ENCODE assay signal across 16 cellular contexts in the genomic region with DNA sequence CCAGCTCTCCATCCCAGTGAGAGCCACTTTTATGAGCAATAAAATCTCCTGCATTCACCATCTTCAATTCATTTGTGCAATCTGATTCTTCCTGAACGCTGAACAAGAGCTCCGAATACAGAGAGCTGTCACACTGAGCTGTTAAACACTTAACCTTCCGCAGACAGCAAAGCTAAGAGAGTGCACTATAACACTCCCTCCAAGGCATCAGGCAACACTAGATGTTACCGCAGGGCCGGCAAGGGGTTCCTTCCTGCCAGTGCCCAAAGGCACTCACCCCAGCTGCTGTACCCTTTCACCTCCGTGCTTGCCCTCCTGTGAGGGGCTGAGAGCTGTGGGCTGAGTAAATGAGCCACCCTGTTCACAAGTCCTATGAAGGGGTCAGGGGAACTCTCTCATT.
"Had no signal": no experiment of that assay in that cellular context is flagged by ENCODE, and none has a peak within 500 bp of the region (broad histone marks: within the 10 kb centered on the region; RNA-seq: fewer than 3 reads in every experiment).

No MANE protein-coding gene starts in this region.

- DNase-seq: activated CD4-positive, alpha-beta memory T cell treated with anti-CD3 and anti-CD28 coated beads, Interleukin-2, amount 10 ng/mL, durations not matched to agents 7 days and 5 days; activated gamma-delta T cell treated with Interleukin-2 at 50 U/mL for 16 hours; activated naive CD8-positive, alpha-beta T cell treated with anti-CD3 and anti-CD28 coated beads, Interleukin-2, amount 10 ng/mL, durations not matched to agents 7 days and 5 days; activated T-cell treated with anti-CD3 and anti-CD28 coated beads, Interleukin-2, amount 50 U/mL, for 72 hours; anterior cingulate cortex; dorsolateral prefrontal cortex; hypothalamus; immature natural killer cell; left colon; natural killer cell; nucleus accumbens; stimulated activated CD4-positive, alpha-beta T cell treated with anti-CD3 and anti-CD28 coated beads, Interleukin-2, amount 100 ng/mL, for 48 hours; stimulated activated naive CD8-positive, alpha-beta T cell treated with anti-CD3 and anti-CD28 coated beads, Interleukin-15, Interleukin-2, amounts not matched to agents 100 U/mL and 50 U/mL, for 24 hours had no signal

- H3K27ac ChIP-seq: dorsolateral prefrontal cortex, esophagus muscularis mucosa, prostate gland, suprapubic skin had no signal

- H3K36me3 ChIP-seq: esophagus muscularis mucosa, prostate gland, suprapubic skin had no signal

- H3K4me3 ChIP-seq: dorsolateral prefrontal cortex, esophagus muscularis mucosa, prostate gland, suprapubic skin had no signal

- H3K27me3 ChIP-seq: dorsolateral prefrontal cortex, esophagus muscularis mucosa, suprapubic skin had no signal

- H3K9me3 ChIP-seq: esophagus muscularis mucosa, prostate gland, suprapubic skin had no signal

- H3K4me1 ChIP-seq: prostate gland, suprapubic skin had no signal

- ATAC-seq: activated T-cell treated with anti-CD3 and anti-CD28 coated beads, Interleukin-2, amount 50 U/mL, for 72 hours; left colon; natural killer cell; stimulated activated naive CD8-positive, alpha-beta T cell treated with anti-CD3 and anti-CD28 coated beads, Interleukin-15, Interleukin-2, amounts not matched to agents 100 U/mL and 50 U/mL, for 24 hours had no signal
